ENCODE assay signal across 8 cellular contexts in genomic region chr6:37314803-37315515, GRCh38. TPM values are rescaled to one million over a fixed set of nuclear protein-coding genes. Genes with fewer than 3 reads are reported as not detected.
DNase-seq lines count a peak whose midpoint lies in the region; ATAC-seq, FAIRE-seq and TF ChIP-seq lines count a peak whose summit lies in the region.

No MANE protein-coding gene starts in this region.

- H3K27ac Mint-ChIP-seq in astrocyte (ENCODE audit: unreplicated experiment) (no peak overlapping the region), type B pancreatic cell (no peak overlapping the region)

- no peaks in the 10 kb centered on the region for H3K9me3 ChIP-seq in astrocyte (ENCODE audit: insufficient read depth, low read depth, low read length)

- H3K9ac ChIP-seq in astrocyte (ENCODE audit: low read length) = no peak overlapping the region

- H3K27me3 Mint-ChIP-seq in astrocyte (ENCODE audit: low read depth, unreplicated experiment) (no peaks in the 10 kb centered on the region), type B pancreatic cell (no peaks in the 10 kb centered on the region)

- no peak for FAIRE-seq in astrocyte (lab: Jason Lieb, UNC)

- CTCF ChIA-PET in BJ (lab: Yijun Ruan, JAX) = interaction anchor here (0.7 to 4.5 kb wide), 7 partner anchors 9 to 130 kb away, joined by 3 to 21 read pairs (median 4); no protein-coding TSS in a partner anchor
- CTCF ChIA-PET in HEK293T (lab: Yijun Ruan, JAX) = interaction anchor here (1.0 to 2.7 kb wide), 3 partner anchors 11 to 17 kb away, joined by 3 to 7 read pairs (median 3); no protein-coding TSS in a partner anchor

- H3K36me3 Mint-ChIP-seq in astrocyte (ENCODE audit: low read depth, unreplicated experiment) = peaks cover 18% of the 10 kb centered on the region
- peaks cover 19% of the 10 kb centered on the region for H3K36me3 Mint-ChIP-seq in type B pancreatic cell

- H3K9me3 Mint-ChIP-seq in astrocyte (ENCODE audit: unreplicated experiment) = peaks cover 5% of the 10 kb centered on the region
- no peaks in the 10 kb centered on the region for H3K9me3 Mint-ChIP-seq in type B pancreatic cell

- H3K79me2 ChIP-seq in astrocyte (ENCODE audit: insufficient read depth, low read length) = no peaks in the 10 kb centered on the region

- TF ChIP-seq CTCF in BJ (IDR thresholded peaks at IDR 0.05; ENCODE audit: insufficient read depth, low read depth, low read length) (peak; percentile 52), astrocyte (IDR thresholded peaks at IDR 0.05; ENCODE audit: insufficient read depth, low read depth, low read length) (peak; percentile 34), type B pancreatic cell (conservative IDR thresholded peaks at IDR 0.05) (peak; percentile 65)

- H3K27ac ChIP-seq in astrocyte (ENCODE audit: low read depth, low read length) = no peak overlapping the region

- POLR2A ChIA-PET in BJ (lab: Charles Lee) = no interaction called here
- POLR2A ChIA-PET in HEK293T (lab: Yijun Ruan, JAX) = interaction anchor here (1.1 kb wide), 1 partner anchor 39 kb away, joined by 3 read pairs; the partner anchor contains the start of gene RNF8

- H3K4me1 ChIP-seq in astrocyte (ENCODE audit: insufficient read depth, low read length) = peaks cover 18% of the 10 kb centered on the region

- H3K4me1 Mint-ChIP-seq in astrocyte (ENCODE audit: low read depth, unreplicated experiment) = peaks cover 22% of the 10 kb centered on the region
- H3K4me1 Mint-ChIP-seq in type B pancreatic cell (ENCODE audit: unreplicated experiment) = peaks cover 3% of the 10 kb centered on the region

- no peak for ATAC-seq in HG02981 (IDR thresholded peaks at IDR 0.05; ENCODE audit: unreplicated experiment)

- DNase-seq in BJ (ENCODE audit: low read depth) (no peak), HEK293T (ENCODE audit: extremely low spot score) (peak; percentile 64), OCI-M2 (lab: John Stamatoyannopoulos, UW; ENCODE audit: unreplicated experiment) (peak; percentile 91), astrocyte (ENCODE audit: low read depth) (peak; percentile 26), left kidney (ENCODE audit: low read depth, low spot score) (peak; percentile 78), type B pancreatic cell (ENCODE audit: extremely low spot score, unreplicated experiment) (no peak), AG20443 (ENCODE audit: low spot score) (no peak)

- H4K20me1 ChIP-seq in astrocyte (ENCODE audit: insufficient read depth, low read length) = peaks cover 3% of the 10 kb centered on the region

- H3K4me2 ChIP-seq in astrocyte (ENCODE audit: low read length) = no peak overlapping the region

- H3K4me3 ChIP-seq in BJ (ENCODE audit: low read depth, low read length) (no peak overlapping the region), astrocyte (ENCODE audit: insufficient read depth, low read depth, low read length) (no peak overlapping the region)

- no peak overlapping the region for H2AFZ ChIP-seq in astrocyte (ENCODE audit: low read depth, low read length)

- peaks cover 26% of the 10 kb centered on the region for H3K36me3 ChIP-seq in BJ (ENCODE audit: control insufficient read depth, insufficient read depth, low read length)
- H3K36me3 ChIP-seq in astrocyte (ENCODE audit: insufficient read depth, low read length) = peaks cover 29% of the 10 kb centered on the region

- no peak overlapping the region for H3K4me3 Mint-ChIP-seq in astrocyte (ENCODE audit: unreplicated experiment)
- no peak overlapping the region for H3K4me3 Mint-ChIP-seq in type B pancreatic cell

- H3K27me3 ChIP-seq in BJ (ENCODE audit: control insufficient read depth, insufficient read depth, low read length) (no peaks in the 10 kb centered on the region), astrocyte (ENCODE audit: insufficient read depth, low read length) (no peaks in the 10 kb centered on the region)

TF ChIP-seq in HEK293T, 16 proteins besides CTCF, POLR2A, EP300 and RAD21:
- TF ChIP-seq PKNOX1 (IDR thresholded peaks at IDR 0.05) (peak; percentile 91), L3MBTL2 (conservative IDR thresholded peaks at IDR 0.05) (no peak)

RNA-seq across cellular contexts. Expression of gene RNF8, which starts 38.8 kb away (rescaled TPM):
- polyA plus RNA-seq in BJ (2011; rRNA removed) = 13.3 and 18.3 TPM in 2 replicates
- 5.1 and 7.6 TPM in 2 replicates for polyA minus RNA-seq in BJ (2011; rRNA and poly(A)+ RNA removed)
- total RNA-seq in astrocyte (22.4 and 25.1 TPM in 2 replicates), type B pancreatic cell (ENCODE audit: low replicate concordance) (38.6 and 50.4 TPM in 2 replicates)

RNA-seq across cellular contexts. Expression of gene TMEM217, which starts 57.0 kb away (rescaled TPM):
- polyA plus RNA-seq in BJ (2011; rRNA removed) = 2.3 and 3.1 TPM in 2 replicates
- polyA minus RNA-seq in BJ (2011; rRNA and poly(A)+ RNA removed) = 1.5 and 2.4 TPM in 2 replicates
- total RNA-seq in astrocyte (7.3 and 8.2 TPM in 2 replicates), type B pancreatic cell (ENCODE audit: low replicate concordance) (1.1 and 1.3 TPM in 2 replicates)

RNA-seq across cellular contexts. Expression of gene TBC1D22B, which starts 57.4 kb away (rescaled TPM):
- 4.4 and 5.5 TPM in 2 replicates for polyA plus RNA-seq in BJ (2011; rRNA removed)
- polyA minus RNA-seq in BJ (2011; rRNA and poly(A)+ RNA removed) = 3.9 and 4.1 TPM in 2 replicates
- total RNA-seq in astrocyte (10.5 and 10.8 TPM in 2 replicates), type B pancreatic cell (ENCODE audit: low replicate concordance) (13.6 and 14.1 TPM in 2 replicates)

Comparison
In these comparisons a context has a peak if more than half of its experiments do, and no peak if none do; other contexts are left out.
1. DNase-seq: peak in HEK293T (single experiment), OCI-M2 (single experiment), astrocyte (single experiment) and left kidney (single experiment); none in BJ (single experiment), type B pancreatic cell (single experiment) and AG20443 (single experiment).
2. Peak in every context shown above with its lines, with median percentiles within 50 percentile points of each other: CTCF ChIP-seq.